ENCODE assay signal across 16 cellular contexts in the genomic region with DNA sequence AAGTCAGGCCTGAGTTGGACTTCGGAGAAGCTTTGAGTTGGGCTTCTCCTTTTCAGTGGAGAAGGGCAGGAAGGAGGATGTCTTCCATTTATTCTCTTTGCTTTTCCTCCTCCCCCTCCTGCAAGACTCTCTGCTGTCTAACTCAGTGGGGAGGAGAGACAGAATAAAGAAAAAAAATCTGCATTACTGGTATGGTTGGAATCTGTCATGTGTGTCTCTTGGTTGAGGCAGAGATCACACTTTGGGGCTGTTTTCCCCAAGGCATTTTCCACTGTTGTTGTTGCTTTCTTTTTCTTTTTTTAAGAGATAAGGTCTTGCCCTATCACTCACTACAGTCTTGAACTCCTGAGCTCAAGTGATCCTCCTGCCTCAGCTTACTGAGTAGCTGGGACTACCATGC. TPM values are rescaled to one million over a fixed set of nuclear protein-coding genes. Genes with fewer than 3 reads are reported as not detected.
DNase-seq lines count a peak whose midpoint lies in the region; ATAC-seq, FAIRE-seq and TF ChIP-seq lines count a peak whose summit lies in the region.
"Had no signal": no experiment of that assay in that cellular context is flagged by ENCODE, and none has a peak within 500 bp of the region (broad histone marks: within the 10 kb centered on the region; RNA-seq: fewer than 3 reads in every experiment).

No MANE protein-coding gene starts in this region.

- H3K4me3 Mint-ChIP-seq in stimulated activated naive CD8-positive, alpha-beta T cell treated with anti-CD3 and anti-CD28 coated beads, Interleukin-15, Interleukin-2, amounts not matched to agents 100 ng/mL and 50 ng/mL, for 24 hours = peak overlapping the region; percentile 24

- peaks cover 9% of the 10 kb centered on the region for H3K9me3 Mint-ChIP-seq in stimulated activated naive CD8-positive, alpha-beta T cell treated with anti-CD3 and anti-CD28 coated beads, Interleukin-15, Interleukin-2, amounts not matched to agents 100 ng/mL and 50 ng/mL, for 24 hours

- intact Hi-C loops in PC-3 (cut with micrococcal nuclease) = loop anchor here (1.0 to 5.0 kb wide), 2 partner anchors 42 to 163 kb away; no protein-coding TSS in a partner anchor

- H2AFZ ChIP-seq in PC-3 (ENCODE audit: low read length) = no peak overlapping the region

- CTCF ChIA-PET in PC-3 (lab: Charles Lee) = no interaction called here

- H3K27me3 Mint-ChIP-seq in stimulated activated naive CD8-positive, alpha-beta T cell treated with anti-CD3 and anti-CD28 coated beads, Interleukin-15, Interleukin-2, amounts not matched to agents 100 ng/mL and 50 ng/mL, for 24 hours = no peaks in the 10 kb centered on the region

- peaks cover 22% of the 10 kb centered on the region for H3K4me1 ChIP-seq in PC-3 (ENCODE audit: insufficient read depth, low read length)
- H3K4me1 ChIP-seq: right lobe of liver had no signal

- H3K9ac ChIP-seq in PC-3 (ENCODE audit: low read length) = no peak overlapping the region

- H3K27me3 ChIP-seq in PC-3 (ENCODE audit: low read length) = no peaks in the 10 kb centered on the region
- H3K27me3 ChIP-seq: foreskin keratinocyte, right lobe of liver had no signal

- no peaks in the 10 kb centered on the region for H3F3A ChIP-seq in PC-3 (ENCODE audit: low read length, unreplicated experiment)

- no peaks in the 10 kb centered on the region for H4K20me1 ChIP-seq in PC-3 (ENCODE audit: low read length)

- no peak for TF ChIP-seq CTCF in PC-3 (conservative IDR thresholded peaks at IDR 0.05; ENCODE audit: low read depth, low read length)

- H3K9me3 ChIP-seq in PC-3 (ENCODE audit: low read length) = no peaks in the 10 kb centered on the region
- H3K9me3 ChIP-seq: right lobe of liver had no signal

- DNase-seq in stimulated activated naive CD8-positive, alpha-beta T cell treated with anti-CD3 and anti-CD28 coated beads, Interleukin-15, Interleukin-2, amounts not matched to agents 100 U/mL and 50 U/mL, for 24 hours = no peak
- DNase-seq in PC-3 = no peak
- DNase-seq in foreskin melanocyte = peak; percentile 32
- no peak for DNase-seq in NCI-H748 (lab: John Stamatoyannopoulos, UW; ENCODE audit: unreplicated experiment)
- no peak for DNase-seq in frontal cortex (ENCODE audit: low spot score in 2 of 2)
- no peak for DNase-seq in NCI-H2196 (lab: John Stamatoyannopoulos, UW; ENCODE audit: unreplicated experiment)
- no peak for DNase-seq in NCI-H2029 treated with DMSO at 0.1 percent for 48 hours (lab: John Stamatoyannopoulos, UW)
- DNase-seq: activated CD4-positive, alpha-beta T cell treated with anti-CD3 and anti-CD28 coated beads, Interleukin-2, amount 50 U/mL, for 1 hour; activated gamma-delta T cell; right lobe of liver; stimulated activated CD4-positive, alpha-beta T cell treated with anti-CD3 and anti-CD28 coated beads, Interleukin-2, amount 100 ng/mL, for 48 hours; stimulated activated CD8-positive, alpha-beta memory T cell treated with anti-CD3 and anti-CD28 coated beads, Interleukin-4, amount 100 ng/mL, for 48 hours had no signal

- no peak overlapping the region for H3K4me3 ChIP-seq in PC-3 (ENCODE audit: low read length)
- H3K4me3 ChIP-seq: right lobe of liver had no signal

- H3K79me2 ChIP-seq in PC-3 (ENCODE audit: low read length) = no peaks in the 10 kb centered on the region

- H3K27ac Mint-ChIP-seq in stimulated activated naive CD8-positive, alpha-beta T cell treated with anti-CD3 and anti-CD28 coated beads, Interleukin-15, Interleukin-2, amounts not matched to agents 100 ng/mL and 50 ng/mL, for 24 hours = no peak overlapping the region

- peaks cover 4% of the 10 kb centered on the region for H3K36me3 Mint-ChIP-seq in stimulated activated naive CD8-positive, alpha-beta T cell treated with anti-CD3 and anti-CD28 coated beads, Interleukin-15, Interleukin-2, amounts not matched to agents 100 ng/mL and 50 ng/mL, for 24 hours (ENCODE audit: low read depth)
- H3K36me3 Mint-ChIP-seq: memory B cell had no signal

- no peaks in the 10 kb centered on the region for H3K9me2 ChIP-seq in PC-3 (replicated peaks; ENCODE audit: low read length)

- peak overlapping the region; percentile 74 for H3K27ac ChIP-seq in PC-3 (ENCODE audit: low read length)
- H3K27ac ChIP-seq: foreskin keratinocyte had no signal

- H3K4me1 Mint-ChIP-seq in stimulated activated naive CD8-positive, alpha-beta T cell treated with anti-CD3 and anti-CD28 coated beads, Interleukin-15, Interleukin-2, amounts not matched to agents 100 ng/mL and 50 ng/mL, for 24 hours (ENCODE audit: low read depth) = peaks cover 34% of the 10 kb centered on the region

- POLR2A ChIA-PET in PC-3 (lab: Charles Lee; ENCODE audit: unreplicated experiment) = interaction anchor here (0.6 kb wide), 1 partner anchor 371 kb away, joined by 3 read pairs; no protein-coding TSS in a partner anchor

- ATAC-seq in stimulated activated naive CD8-positive, alpha-beta T cell treated with anti-CD3 and anti-CD28 coated beads, Interleukin-15, Interleukin-2, amounts not matched to agents 100 U/mL and 50 U/mL, for 24 hours = no peak
- ATAC-seq in PC-3 = no peak

- H3K4me2 ChIP-seq in PC-3 (ENCODE audit: low read length) = peak overlapping the region; percentile 53; the same call in 1 of the 2 replicates

- H3K36me3 ChIP-seq in PC-3 (ENCODE audit: low read depth, low read length) = no peaks in the 10 kb centered on the region
- H3K36me3 ChIP-seq: right lobe of liver had no signal

- no peak for FAIRE-seq in frontal cortex (lab: Jason Lieb, UNC)
- FAIRE-seq: islet of Langerhans had no signal

- no TSS peak for BruUV-seq in PC-3 (replicated peaks; lab: Mats Ljungman, UMichigan)

RNA-seq across cellular contexts. Expression of gene DEGS1, which starts 13.2 kb away (rescaled TPM):
- total RNA-seq in PC-3 (2014; rRNA removed) (71.3 and 72.2 TPM in 2 replicates), frontal cortex (65.6 TPM)

RNA-seq across cellular contexts. Expression of gene FBXO28, which starts 56.0 kb away (rescaled TPM):
- 57.7 and 82.6 TPM in 2 replicates for total RNA-seq in PC-3 (2014; rRNA removed)
- 51.8 TPM for total RNA-seq in frontal cortex
